9 cellular contexts compared by ENCODE assay signal in the genomic region with DNA sequence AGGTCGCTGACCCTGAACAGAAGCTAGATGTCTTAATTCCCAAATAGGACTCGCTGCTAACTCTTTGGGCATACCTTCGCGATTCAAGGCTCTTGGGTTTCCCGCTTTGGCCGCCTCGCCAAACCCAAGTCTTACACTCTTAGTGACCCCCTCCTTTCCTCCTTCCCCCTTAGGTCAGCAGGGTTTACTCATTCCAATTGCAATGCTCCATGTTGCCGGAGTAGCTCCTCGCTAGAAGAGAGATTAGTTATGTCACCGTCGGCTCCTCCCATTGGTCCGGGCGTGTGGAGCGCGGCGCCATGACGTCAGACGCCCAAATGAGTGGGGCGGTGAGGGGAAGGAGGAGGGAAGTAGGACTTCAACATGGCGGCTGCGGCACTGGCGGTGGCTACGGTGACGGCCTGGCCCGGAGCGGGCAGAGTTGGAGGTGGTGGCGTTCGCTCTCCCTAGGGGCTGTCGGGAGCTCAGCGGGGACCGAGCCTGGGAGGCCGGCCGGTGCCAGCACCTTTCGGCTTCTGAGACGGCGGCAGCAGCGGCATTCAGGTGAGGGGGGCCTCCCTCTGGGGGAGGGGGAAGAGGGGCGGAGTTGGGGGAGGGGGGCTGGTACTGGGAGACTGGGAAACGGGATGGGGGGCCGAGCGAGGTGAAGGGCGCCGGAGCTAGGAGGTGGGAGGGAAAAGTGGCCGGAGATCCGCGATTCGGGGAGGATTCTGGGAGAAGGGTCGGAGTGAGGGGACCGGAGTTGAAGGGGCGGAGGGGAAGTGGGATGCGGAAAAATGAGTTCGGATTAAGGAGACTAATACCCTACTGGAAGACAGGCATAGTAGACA. TPM values are rescaled to one million over a fixed set of nuclear protein-coding genes. Genes with fewer than 3 reads are reported as not detected.
DNase-seq lines count a peak whose midpoint lies in the region; ATAC-seq, FAIRE-seq and TF ChIP-seq lines count a peak whose summit lies in the region.
"Had no signal": no experiment of that assay in that cellular context is flagged by ENCODE, and none has a peak within 500 bp of the region (broad histone marks: within the 10 kb centered on the region; RNA-seq: fewer than 3 reads in every experiment).

A gene (plus strand): TSS at position 346 of the 830 bp plus-strand sequence. CDS start 41,872 bp downstream, outside the sequence.

- peak; percentile 79 for FAIRE-seq in keratinocyte (lab: Jason Lieb, UNC)
- FAIRE-seq: colon had no signal

- no peak for TF ChIP-seq CTCF in AG09319 (IDR thresholded peaks at IDR 0.05; ENCODE audit: low read depth, low read length)
- peak in 1 of 3 experiments; percentile 10 for TF ChIP-seq CTCF in keratinocyte (optimal IDR thresholded peaks at IDR 0.05 in 1 of 3, IDR thresholded peaks at IDR 0.05 in 1 of 3, conservative IDR thresholded peaks at IDR 0.05 in 1 of 3; ENCODE audit: extremely low read depth in 1 of 3, insufficient read depth in 2 of 3, low read length in 3 of 3)

- H3K36me3 ChIP-seq in keratinocyte (ENCODE audit: control insufficient read depth in 2 of 2, extremely low read depth in 1 of 2, insufficient read depth in 2 of 2, low read length in 2 of 2): no peaks in the 10 kb centered on the region

- peak within 1 kb of the TSS; percentile 93 for H2AFZ ChIP-seq in keratinocyte (ENCODE audit: control insufficient read depth, low read length)

- dilution Hi-C loops in keratinocyte (cut with MboI; ENCODE audit: extremely low pct_ligation_motif_present, low sequenced_read_pairs): no loop called here

- no peaks in the 10 kb centered on the region for H3K27me3 ChIP-seq in keratinocyte (ENCODE audit: control insufficient read depth, extremely low read depth, insufficient read depth, low read length)

- ATAC-seq in GM19035 (IDR thresholded peaks at IDR 0.05; ENCODE audit: unreplicated experiment) (peak; percentile 99), HG03354 (IDR thresholded peaks at IDR 0.05; ENCODE audit: poor library complexity, severe bottlenecking, unreplicated experiment) (peak; percentile 99)

- no peaks in the 10 kb centered on the region for H4K20me1 ChIP-seq in keratinocyte (ENCODE audit: control insufficient read depth, extremely low read depth, insufficient read depth, low read length)

- DNase-seq in AG09319 (ENCODE audit: extremely low read depth, low read depth): peak; percentile 90
- DNase-seq in NCI-H446 treated with DMSO at 0.1 percent for 48 hours (lab: John Stamatoyannopoulos, UW): peak; percentile 95
- peak; percentile 92 for DNase-seq in activated CD4-positive, CD25-positive, alpha-beta regulatory T cell treated with anti-CD3 and anti-CD28 coated beads, Interleukin-2, amount 50 U/mL, for 72 hours
- peak; percentile 88 to 94 for DNase-seq in cerebellar nuclear complex (lab: John Stamatoyannopoulos, UW)
- peak; percentile 85 for DNase-seq in keratinocyte (ENCODE audit: low read depth, low spot score)
- peak; percentile 86 to 89 for DNase-seq in stimulated activated CD4-positive, alpha-beta T cell treated with anti-CD3 and anti-CD28 coated beads, Interleukin-15, amount 100 ng/mL, for 1 hour (ENCODE audit: low read depth in 1 of 2, low spot score in 1 of 2)

- H3K9me3 ChIP-seq in keratinocyte (ENCODE audit: control insufficient read depth, low read depth, low read length): no peaks in the 10 kb centered on the region

- H3K27ac ChIP-seq in keratinocyte (ENCODE audit: control insufficient read depth, insufficient read depth, low read length): peak within 1 kb of the TSS; percentile 95

- H3K9ac ChIP-seq in keratinocyte (ENCODE audit: control insufficient read depth, extremely low read depth, insufficient read depth, low read length): peak within 1 kb of the TSS; percentile 98

- peaks cover 17% of the 10 kb centered on the region for H3K4me1 ChIP-seq in keratinocyte (ENCODE audit: control insufficient read depth, extremely low read depth, insufficient read depth, low read length)

- H3K4me2 ChIP-seq in keratinocyte (ENCODE audit: control insufficient read depth, extremely low read depth, insufficient read depth, low read depth, low read length): peak within 1 kb of the TSS; percentile 94

- H3K4me3 ChIP-seq in keratinocyte (ENCODE audit: control insufficient read depth in 2 of 3, extremely low read depth in 1 of 3, insufficient read depth in 2 of 3, low read depth in 1 of 3, low read length in 3 of 3): peak within 1 kb of the TSS; percentile 89 to 97 (median 91)

- H3K79me2 ChIP-seq in keratinocyte (ENCODE audit: control insufficient read depth, insufficient read depth, low read length): peaks cover 56% of the 10 kb centered on the region

- no peaks in the 10 kb centered on the region for H3K9me1 ChIP-seq in keratinocyte (ENCODE audit: control insufficient read depth, extremely low read depth, insufficient read depth, low read length)

RNA-seq across cellular contexts. Expression of the gene that starts here (rescaled TPM):
- 81.8 to 99.5 TPM (median 85.1 TPM) in 3 replicates for polyA plus RNA-seq in keratinocyte
- 82.4 TPM for polyA plus RNA-seq in keratinocyte (2011; ENCODE audit: low read depth)
- polyA plus RNA-seq in keratinocyte (2011; cell fraction: cytosol; rRNA removed): 84.9 and 129 TPM in 2 replicates
- polyA plus RNA-seq in keratinocyte (2011; cell fraction: nucleus; rRNA removed): 86.4 and 97.7 TPM in 2 replicates
- polyA plus RNA-seq in keratinocyte (2012; ENCODE audit: low replicate concordance): 53.2 and 80.7 TPM in 2 replicates
- polyA minus RNA-seq in keratinocyte: 75.0 to 108 TPM (median 90.8 TPM) in 3 replicates
- 62.2 TPM for polyA minus RNA-seq in keratinocyte (2011; cell fraction: cytosol; rRNA and poly(A)+ RNA removed)
- polyA minus RNA-seq in keratinocyte (2011; cell fraction: nucleus; rRNA and poly(A)+ RNA removed): 36.6 and 56.2 TPM in 2 replicates

Comparison
In these comparisons a context has a peak if more than half of its experiments do, and no peak if none do; other contexts are left out.
1. Peak in every context shown above with its lines: DNase-seq, ATAC-seq, H3K4me3 ChIP-seq and H3K27ac ChIP-seq.